In genomic region chr3:169295126-169295525, GRCh38 we compare ENCODE assay signal across 11 cellular contexts.
DNase-seq lines count a peak whose midpoint lies in the region; ATAC-seq, FAIRE-seq and TF ChIP-seq lines count a peak whose summit lies in the region.
"Had no signal": no experiment of that assay in that cellular context is flagged by ENCODE, and none has a peak within 500 bp of the region (broad histone marks: within the 10 kb centered on the region; RNA-seq: fewer than 3 reads in every experiment).

No MANE protein-coding gene starts in this region.

- DNase-seq in Daoy (ENCODE audit: low read depth) (peak; percentile 20), K562 (ENCODE audit: extremely low read depth in 1 of 4, low spot score in 3 of 4) (peak in 3 of 4 experiments; percentile 12 to 17 (median 12)), lower lobe of right lung (no peak), iPS-NIHi7 (ENCODE audit: extremely low spot score) (no peak), KBM-7 (no peak), head of caudate nucleus (no peak)
- no peak for DNase-seq in stimulated activated naive CD4-positive, alpha-beta T cell (lab: John Stamatoyannopoulos, UW)
- DNase-seq: activated T-cell treated with anti-CD3 and anti-CD28 coated beads, Interleukin-2, amount 50 U/mL, for 48 hours; hypothalamus; stomach had no signal

- TF ChIP-seq EP300 in Ishikawa (IDR thresholded peaks at IDR 0.05; ENCODE audit: borderline replicate concordance) (no peak), K562 (IDR thresholded peaks at IDR 0.05; ENCODE audit: low read length) (no peak)

- TF ChIP-seq POLR2A in K562 (conservative IDR thresholded peaks at IDR 0.05): no peak

- in situ Hi-C loops in K562 (cut with MboI) (no loop called here), KBM-7 (cut with MboI; ENCODE audit: low pct_unique_long_range_greater_than_20kb, low sequenced_read_pairs) (no loop called here)

- H3K27ac ChIP-seq in K562 (ENCODE audit: extremely low read depth, low read depth, low read length) (no peak overlapping the region), lower lobe of right lung (no peak overlapping the region)

- H4K20me1 ChIP-seq in K562 (replicated peaks; ENCODE audit: control insufficient read depth, insufficient read depth, low read length): no peaks in the 10 kb centered on the region

- H3K4me2 ChIP-seq in K562 (ENCODE audit: insufficient read depth, low read length): no peak overlapping the region

- no peaks in the 10 kb centered on the region for H3K9me3 ChIP-seq in K562 (replicated peaks; ENCODE audit: control insufficient read depth, insufficient read depth, low read depth, low read length)
- no peaks in the 10 kb centered on the region for H3K9me3 ChIP-seq in lower lobe of right lung
- H3K9me3 ChIP-seq: stomach had no signal

- H3K9me1 ChIP-seq in K562 (ENCODE audit: control insufficient read depth, insufficient read depth, low read length): no peaks in the 10 kb centered on the region

- FAIRE-seq in K562 (lab: Jason Lieb, UNC): no peak

- H3K9ac ChIP-seq in K562 (ENCODE audit: insufficient read depth in 1 of 2, low read depth in 2 of 2, low read length in 2 of 2): no peak overlapping the region

- H3K36me3 ChIP-seq in K562 (ENCODE audit: control insufficient read depth, insufficient read depth, low read length) (no peaks in the 10 kb centered on the region), lower lobe of right lung (no peaks in the 10 kb centered on the region)
- H3K36me3 ChIP-seq: stomach had no signal

- ATAC-seq in K562: no peak
- ATAC-seq in lower lobe of right lung: no peak

- H3K4me1 ChIP-seq in K562 (replicated peaks in 1 of 2; ENCODE audit: control insufficient read depth in 2 of 2, insufficient read depth in 2 of 2, low read length in 2 of 2): no peaks in the 10 kb centered on the region
- H3K4me1 ChIP-seq in lower lobe of right lung: peaks cover 5% of the 10 kb centered on the region

- no peaks in the 10 kb centered on the region for H3K79me2 ChIP-seq in K562 (ENCODE audit: control insufficient read depth, insufficient read depth, low read length)

- intact Hi-C loops in K562 (cut with micrococcal nuclease): no loop called here
- intact Hi-C loops in lower lobe of right lung (cut with DNase I): no loop called here
- intact Hi-C loops in head of caudate nucleus (cut with DNase I): no loop called here

- POLR2A ChIA-PET in K562 (lab: Yijun Ruan, JAX): no interaction called here

- 0% methylated on average over 2 of the region's 2 CpGs for WGBS in K562 (ENCODE audit: insufficient coverage, low coverage, missing lambda C conversion rate)

- CTCF ChIA-PET in K562 (lab: Yijun Ruan, JAX; ENCODE audit: low intra/inter-chr PET ratio): no interaction called here

- peak in 1 of 3 experiments; percentile 21; a peak in 1 of 6 replicates for TF ChIP-seq CTCF in K562 (IDR thresholded peaks at IDR 0.05 in 2 of 3, conservative IDR thresholded peaks at IDR 0.05 in 1 of 3; ENCODE audit: insufficient read depth in 2 of 3, low read depth in 1 of 3, low read length in 3 of 3)
- TF ChIP-seq CTCF in lower lobe of right lung (IDR thresholded peaks at IDR 0.05): peak; percentile 40

- H3K27me3 ChIP-seq in K562 (ENCODE audit: control insufficient read depth in 2 of 2, insufficient read depth in 2 of 2, low read length in 2 of 2) (0 out of 5 replicates have a peak, but pooled peaks cover 0 to 4% of the 10 kb centered on the region in 2 experiments), lower lobe of right lung (ENCODE audit: low read depth) (no peaks in the 10 kb centered on the region)
- H3K27me3 ChIP-seq: stomach had no signal

- TF ChIP-seq RAD21 in Ishikawa (IDR thresholded peaks at IDR 0.05; ENCODE audit: low read depth) (peak; percentile 44), K562 (CRISPR knock-in tag; conservative IDR thresholded peaks at IDR 0.05 in 1 of 2, IDR thresholded peaks at IDR 0.05 in 1 of 2) (no peak; a peak in 1 of 4 replicates)

- no peak overlapping the region for H2AFZ ChIP-seq in K562 (ENCODE audit: low read depth, low read length)

- no TSS peak for BruUV-seq in K562 (replicated peaks; lab: Mats Ljungman, UMichigan)

- H3K4me3 ChIP-seq in K562: no peak overlapping the region
- H3K4me3 ChIP-seq in lower lobe of right lung: no peak overlapping the region
- H3K4me3 ChIP-seq: stomach had no signal

TF ChIP-seq in Ishikawa, 13 proteins besides CTCF, POLR2A, EP300 and RAD21:
- TF ChIP-seq ZBTB7A (IDR thresholded peaks at IDR 0.05; ENCODE audit: low read depth) (no peak), USF1 (IDR thresholded peaks at IDR 0.05) (peak; percentile 46), REST (IDR thresholded peaks at IDR 0.05; ENCODE audit: low read depth) (no peak)

TF ChIP-seq in K562, 482 proteins besides CTCF, POLR2A, EP300 and RAD21 (continues in another document):
- TF ChIP-seq RBM25 (IDR thresholded peaks at IDR 0.05; ENCODE audit: low read depth, low read length, severe bottlenecking) (peak; percentile 72), MITF (IDR thresholded peaks at IDR 0.05) (no peak), ZEB2 (IDR thresholded peaks at IDR 0.05) (no peak), TRIM28 (IDR thresholded peaks at IDR 0.05) (no peak), ZNF311 (CRISPR knock-in tag; IDR thresholded peaks at IDR 0.05) (no peak), ZFPM2 (CRISPR knock-in tag; IDR thresholded peaks at IDR 0.05) (no peak), ZNF217 (CRISPR knock-in tag; IDR thresholded peaks at IDR 0.05) (no peak), ZFP36 (IDR thresholded peaks at IDR 0.05; ENCODE audit: low read depth, low read length, partially characterized antibody) (peak; percentile 19), GTF3C2 (IDR thresholded peaks at IDR 0.05; ENCODE audit: borderline replicate concordance, extremely low read depth, insufficient read length) (no peak), HES1 (IDR thresholded peaks at IDR 0.05; ENCODE audit: low read depth) (no peak), ZSCAN32 (CRISPR knock-in tag; IDR thresholded peaks at IDR 0.05) (no peak), RNF219 (CRISPR knock-in tag; IDR thresholded peaks at IDR 0.05) (no peak), ATF4 (CRISPR knock-in tag; IDR thresholded peaks at IDR 0.05) (no peak)

Comparison
In these comparisons a context has a peak if more than half of its experiments do, and no peak if none do; other contexts are left out.
1. DNase-seq: peak in Daoy (single experiment) and K562 (3 of 4); none in lower lobe of right lung (single experiment), stimulated activated naive CD4-positive, alpha-beta T cell (0 of 6), iPS-NIHi7 (single experiment), KBM-7 (single experiment) and head of caudate nucleus (0 of 42).